Comparison of ENCODE assay signal across 1 cellular context in the genomic region with DNA sequence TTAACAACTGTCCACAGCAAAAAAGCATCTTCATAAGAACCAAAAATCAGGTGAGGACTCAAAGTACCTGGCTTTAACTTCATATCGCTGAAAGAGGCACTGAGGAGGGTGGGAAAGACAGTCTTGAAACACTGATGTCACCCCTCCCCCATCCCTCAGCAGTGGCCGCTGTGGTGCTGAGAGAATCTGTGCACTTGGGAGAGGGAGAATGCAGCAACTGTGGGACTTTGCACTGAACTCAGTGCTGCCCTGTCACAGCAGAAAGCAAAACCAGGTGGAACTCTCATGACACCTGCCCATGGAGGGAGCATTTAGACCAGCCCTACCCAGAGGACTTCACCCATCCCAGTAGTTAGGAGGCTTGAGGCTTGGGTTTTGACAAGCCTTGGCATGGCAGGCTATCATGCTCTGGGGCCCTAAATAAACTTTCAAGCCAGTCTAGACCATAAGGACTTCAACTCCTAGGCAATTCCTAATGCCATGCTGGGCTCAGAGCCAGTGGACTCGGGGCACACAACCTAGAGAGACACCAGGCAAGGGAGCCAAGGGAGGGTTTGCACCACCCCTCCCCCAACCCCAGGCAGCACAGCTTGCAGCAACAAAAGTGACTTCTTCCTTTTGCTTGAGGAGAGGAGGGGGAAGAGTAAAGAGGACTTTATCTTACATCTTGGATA.
A peak's percentile ranks its signal among the peaks of the same experiment; 100 is the strongest.
TF ChIP-seq lines count a peak whose summit lies in the region.

No MANE protein-coding gene starts in this region.

TF ChIP-seq in HepG2, 621 proteins besides CTCF, POLR2A, EP300 and RAD21 (continues in another document):
- TF ChIP-seq SRF (IDR thresholded peaks at IDR 0.05; ENCODE audit: low read depth, low read length) (no peak), ZBTB43 (CRISPR knock-in tag; conservative IDR thresholded peaks at IDR 0.05) (no peak), ZNF775 (CRISPR knock-in tag; IDR thresholded peaks at IDR 0.05; ENCODE audit: borderline replicate concordance) (peak; percentile 87; the same call in 1 of the 2 replicates), ATM (IDR thresholded peaks at IDR 0.05; ENCODE audit: borderline replicate concordance) (no peak), ZNF709 (CRISPR knock-in tag; IDR thresholded peaks at IDR 0.05) (no peak), KLF15 (CRISPR knock-in tag; IDR thresholded peaks at IDR 0.05; ENCODE audit: borderline replicate concordance) (no peak), HNRNPL (IDR thresholded peaks at IDR 0.05; ENCODE audit: low read depth, low read length) (no peak), EEA1 (CRISPR knock-in tag; IDR thresholded peaks at IDR 0.05; ENCODE audit: borderline replicate concordance) (no peak), MEIS1 (CRISPR knock-in tag; IDR thresholded peaks at IDR 0.05; ENCODE audit: borderline replicate concordance) (no peak), AGO1 (IDR thresholded peaks at IDR 0.05; ENCODE audit: low read depth, low read length, poor library complexity, severe bottlenecking) (no peak), ZNF343 (CRISPR knock-in tag; IDR thresholded peaks at IDR 0.05) (no peak), ZNF7 (CRISPR knock-in tag; IDR thresholded peaks at IDR 0.05) (no peak; the same call in 1 of the 2 replicates), ZNF24 (IDR thresholded peaks at IDR 0.05) (no peak), ERF (CRISPR knock-in tag; IDR thresholded peaks at IDR 0.05) (0 out of 2 replicates have a peak, but pooled peaks have one; percentile 24), ZNF615 (CRISPR knock-in tag; IDR thresholded peaks at IDR 0.05; ENCODE audit: borderline replicate concordance) (no peak), ZKSCAN1 (IDR thresholded peaks at IDR 0.05; ENCODE audit: low read length) (no peak), BRCA1 (CRISPR knock-in tag; IDR thresholded peaks at IDR 0.05) (no peak), TAF1 (CRISPR knock-in tag; IDR thresholded peaks at IDR 0.05) (no peak), NFIC (IDR thresholded peaks at IDR 0.05; ENCODE audit: low read length) (no peak), PHF21A (CRISPR knock-in tag; IDR thresholded peaks at IDR 0.05) (no peak), RNF2 (conservative IDR thresholded peaks at IDR 0.05; ENCODE audit: low read depth) (no peak), KLF9 (CRISPR knock-in tag; IDR thresholded peaks at IDR 0.05; ENCODE audit: low read depth) (no peak), ZBTB7B (CRISPR knock-in tag; IDR thresholded peaks at IDR 0.05) (no peak), TBL1XR1 (IDR thresholded peaks at IDR 0.05; ENCODE audit: borderline replicate concordance, low read length, partially characterized antibody) (no peak), ZNF3 (CRISPR knock-in tag; IDR thresholded peaks at IDR 0.05) (no peak), NR0B2 (CRISPR knock-in tag; IDR thresholded peaks at IDR 0.05) (no peak), ZNF878 (CRISPR knock-in tag; IDR thresholded peaks at IDR 0.05) (no peak), ZBTB38 (CRISPR knock-in tag; IDR thresholded peaks at IDR 0.05) (no peak), ATRX (CRISPR knock-in tag; IDR thresholded peaks at IDR 0.05; ENCODE audit: borderline replicate concordance) (no peak), CAMTA2 (CRISPR knock-in tag; IDR thresholded peaks at IDR 0.05; ENCODE audit: borderline replicate concordance) (no peak), SMAD3 (CRISPR knock-in tag; IDR thresholded peaks at IDR 0.05) (no peak), ZNF224 (CRISPR knock-in tag; IDR thresholded peaks at IDR 0.05) (no peak), ZNF616 (CRISPR knock-in tag; IDR thresholded peaks at IDR 0.05; ENCODE audit: low read depth) (no peak), FOSL1 (CRISPR knock-in tag; IDR thresholded peaks at IDR 0.05; ENCODE audit: borderline replicate concordance) (no peak), ZBTB37 (CRISPR knock-in tag; IDR thresholded peaks at IDR 0.05) (no peak), MTERF4 (CRISPR knock-in tag; IDR thresholded peaks at IDR 0.05) (no peak), ZNF572 (CRISPR knock-in tag; IDR thresholded peaks at IDR 0.05) (no peak)
- TF ChIP-seq, protein P1, sequence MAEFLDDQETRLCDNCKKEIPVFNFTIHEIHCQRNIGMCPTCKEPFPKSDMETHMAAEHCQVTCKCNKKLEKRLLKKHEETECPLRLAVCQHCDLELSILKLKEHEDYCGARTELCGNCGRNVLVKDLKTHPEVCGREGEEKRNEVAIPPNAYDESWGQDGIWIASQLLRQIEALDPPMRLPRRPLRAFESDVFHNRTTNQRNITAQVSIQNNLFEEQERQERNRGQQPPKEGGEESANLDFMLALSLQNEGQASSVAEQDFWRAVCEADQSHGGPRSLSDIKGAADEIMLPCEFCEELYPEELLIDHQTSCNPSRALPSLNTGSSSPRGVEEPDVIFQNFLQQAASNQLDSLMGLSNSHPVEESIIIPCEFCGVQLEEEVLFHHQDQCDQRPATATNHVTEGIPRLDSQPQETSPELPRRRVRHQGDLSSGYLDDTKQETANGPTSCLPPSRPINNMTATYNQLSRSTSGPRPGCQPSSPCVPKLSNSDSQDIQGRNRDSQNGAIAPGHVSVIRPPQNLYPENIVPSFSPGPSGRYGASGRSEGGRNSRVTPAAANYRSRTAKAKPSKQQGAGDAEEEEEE (CRISPR knock-in tag; IDR thresholded peaks at IDR 0.05; ENCODE audit: borderline replicate concordance), result no peak
- TF ChIP-seq, protein P2, sequence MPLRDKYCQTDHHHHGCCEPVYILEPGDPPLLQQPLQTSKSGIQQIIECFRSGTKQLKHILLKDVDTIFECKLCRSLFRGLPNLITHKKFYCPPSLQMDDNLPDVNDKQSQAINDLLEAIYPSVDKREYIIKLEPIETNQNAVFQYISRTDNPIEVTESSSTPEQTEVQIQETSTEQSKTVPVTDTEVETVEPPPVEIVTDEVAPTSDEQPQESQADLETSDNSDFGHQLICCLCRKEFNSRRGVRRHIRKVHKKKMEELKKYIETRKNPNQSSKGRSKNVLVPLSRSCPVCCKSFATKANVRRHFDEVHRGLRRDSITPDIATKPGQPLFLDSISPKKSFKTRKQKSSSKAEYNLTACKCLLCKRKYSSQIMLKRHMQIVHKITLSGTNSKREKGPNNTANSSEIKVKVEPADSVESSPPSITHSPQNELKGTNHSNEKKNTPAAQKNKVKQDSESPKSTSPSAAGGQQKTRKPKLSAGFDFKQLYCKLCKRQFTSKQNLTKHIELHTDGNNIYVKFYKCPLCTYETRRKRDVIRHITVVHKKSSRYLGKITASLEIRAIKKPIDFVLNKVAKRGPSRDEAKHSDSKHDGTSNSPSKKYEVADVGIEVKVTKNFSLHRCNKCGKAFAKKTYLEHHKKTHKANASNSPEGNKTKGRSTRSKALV (CRISPR knock-in tag; IDR thresholded peaks at IDR 0.05), result no peak
- TF ChIP-seq, protein P3, sequence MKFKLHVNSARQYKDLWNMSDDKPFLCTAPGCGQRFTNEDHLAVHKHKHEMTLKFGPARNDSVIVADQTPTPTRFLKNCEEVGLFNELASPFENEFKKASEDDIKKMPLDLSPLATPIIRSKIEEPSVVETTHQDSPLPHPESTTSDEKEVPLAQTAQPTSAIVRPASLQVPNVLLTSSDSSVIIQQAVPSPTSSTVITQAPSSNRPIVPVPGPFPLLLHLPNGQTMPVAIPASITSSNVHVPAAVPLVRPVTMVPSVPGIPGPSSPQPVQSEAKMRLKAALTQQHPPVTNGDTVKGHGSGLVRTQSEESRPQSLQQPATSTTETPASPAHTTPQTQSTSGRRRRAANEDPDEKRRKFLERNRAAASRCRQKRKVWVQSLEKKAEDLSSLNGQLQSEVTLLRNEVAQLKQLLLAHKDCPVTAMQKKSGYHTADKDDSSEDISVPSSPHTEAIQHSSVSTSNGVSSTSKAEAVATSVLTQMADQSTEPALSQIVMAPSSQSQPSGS (CRISPR knock-in tag; IDR thresholded peaks at IDR 0.05), result no peak
- TF ChIP-seq, protein P4, sequence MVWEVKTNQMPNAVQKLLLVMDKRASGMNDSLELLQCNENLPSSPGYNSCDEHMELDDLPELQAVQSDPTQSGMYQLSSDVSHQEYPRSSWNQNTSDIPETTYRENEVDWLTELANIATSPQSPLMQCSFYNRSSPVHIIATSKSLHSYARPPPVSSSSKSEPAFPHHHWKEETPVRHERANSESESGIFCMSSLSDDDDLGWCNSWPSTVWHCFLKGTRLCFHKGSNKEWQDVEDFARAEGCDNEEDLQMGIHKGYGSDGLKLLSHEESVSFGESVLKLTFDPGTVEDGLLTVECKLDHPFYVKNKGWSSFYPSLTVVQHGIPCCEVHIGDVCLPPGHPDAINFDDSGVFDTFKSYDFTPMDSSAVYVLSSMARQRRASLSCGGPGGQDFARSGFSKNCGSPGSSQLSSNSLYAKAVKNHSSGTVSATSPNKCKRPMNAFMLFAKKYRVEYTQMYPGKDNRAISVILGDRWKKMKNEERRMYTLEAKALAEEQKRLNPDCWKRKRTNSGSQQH (CRISPR knock-in tag; IDR thresholded peaks at IDR 0.05; ENCODE audit: low read depth), result 0 out of 2 replicates have a peak, but pooled peaks have one; percentile 28
- TF ChIP-seq, protein P5, sequence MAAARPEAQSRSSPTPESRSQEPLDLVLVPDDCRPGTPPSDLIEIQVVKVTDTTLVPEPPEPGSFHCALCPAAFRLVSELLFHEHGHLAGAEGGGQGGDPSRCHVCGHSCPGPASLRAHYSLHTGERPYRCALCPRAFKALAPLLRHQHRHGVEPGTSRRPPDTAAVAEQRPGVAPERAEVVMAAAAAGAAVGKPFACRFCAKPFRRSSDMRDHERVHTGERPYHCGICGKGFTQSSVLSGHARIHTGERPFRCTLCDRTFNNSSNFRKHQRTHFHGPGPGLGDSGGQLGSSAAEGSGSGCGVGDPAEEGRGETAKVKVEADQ (CRISPR knock-in tag; IDR thresholded peaks at IDR 0.05; ENCODE audit: borderline replicate concordance), result 0 out of 2 replicates have a peak, but pooled peaks have one; percentile 21
- TF ChIP-seq, protein P6, sequence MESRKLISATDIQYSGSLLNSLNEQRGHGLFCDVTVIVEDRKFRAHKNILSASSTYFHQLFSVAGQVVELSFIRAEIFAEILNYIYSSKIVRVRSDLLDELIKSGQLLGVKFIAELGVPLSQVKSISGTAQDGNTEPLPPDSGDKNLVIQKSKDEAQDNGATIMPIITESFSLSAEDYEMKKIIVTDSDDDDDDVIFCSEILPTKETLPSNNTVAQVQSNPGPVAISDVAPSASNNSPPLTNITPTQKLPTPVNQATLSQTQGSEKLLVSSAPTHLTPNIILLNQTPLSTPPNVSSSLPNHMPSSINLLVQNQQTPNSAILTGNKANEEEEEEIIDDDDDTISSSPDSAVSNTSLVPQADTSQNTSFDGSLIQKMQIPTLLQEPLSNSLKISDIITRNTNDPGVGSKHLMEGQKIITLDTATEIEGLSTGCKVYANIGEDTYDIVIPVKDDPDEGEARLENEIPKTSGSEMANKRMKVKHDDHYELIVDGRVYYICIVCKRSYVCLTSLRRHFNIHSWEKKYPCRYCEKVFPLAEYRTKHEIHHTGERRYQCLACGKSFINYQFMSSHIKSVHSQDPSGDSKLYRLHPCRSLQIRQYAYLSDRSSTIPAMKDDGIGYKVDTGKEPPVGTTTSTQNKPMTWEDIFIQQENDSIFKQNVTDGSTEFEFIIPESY (CRISPR knock-in tag; IDR thresholded peaks at IDR 0.05), result no peak
- TF ChIP-seq, protein P7, sequence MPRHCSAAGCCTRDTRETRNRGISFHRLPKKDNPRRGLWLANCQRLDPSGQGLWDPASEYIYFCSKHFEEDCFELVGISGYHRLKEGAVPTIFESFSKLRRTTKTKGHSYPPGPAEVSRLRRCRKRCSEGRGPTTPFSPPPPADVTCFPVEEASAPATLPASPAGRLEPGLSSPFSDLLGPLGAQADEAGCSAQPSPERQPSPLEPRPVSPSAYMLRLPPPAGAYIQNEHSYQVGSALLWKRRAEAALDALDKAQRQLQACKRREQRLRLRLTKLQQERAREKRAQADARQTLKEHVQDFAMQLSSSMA (CRISPR knock-in tag; IDR thresholded peaks at IDR 0.05), result 0 out of 2 replicates have a peak, but pooled peaks have one; percentile 41
